15 cellular contexts compared by ENCODE assay signal in the genomic region with DNA sequence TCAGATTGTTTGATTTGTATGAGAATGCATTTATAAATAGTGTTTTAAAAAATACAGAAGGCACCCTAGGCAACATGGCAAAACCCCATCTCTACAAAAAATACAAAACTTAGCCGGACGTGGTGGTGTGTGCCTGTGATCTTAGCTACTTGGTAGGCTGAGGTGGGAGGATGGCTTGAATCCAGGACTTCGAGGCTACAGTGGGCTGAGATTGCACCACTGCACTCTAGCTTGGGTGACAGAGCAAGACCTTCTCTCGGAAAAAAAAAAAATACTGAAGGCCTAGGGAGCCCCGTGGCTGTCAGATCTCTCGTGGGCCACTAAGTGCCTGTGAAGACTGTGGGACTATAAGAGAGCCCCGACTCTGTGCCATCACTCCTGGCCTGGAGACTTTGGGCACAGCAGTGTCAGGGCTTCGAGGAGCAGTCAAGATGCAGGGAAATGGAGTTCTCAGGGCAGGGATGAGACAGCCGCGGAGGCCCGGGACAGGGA. TPM values are rescaled to one million over a fixed set of nuclear protein-coding genes. Genes with fewer than 3 reads are reported as not detected.
DNase-seq lines count a peak whose midpoint lies in the region; ATAC-seq, FAIRE-seq and TF ChIP-seq lines count a peak whose summit lies in the region.
"Had no signal": no experiment of that assay in that cellular context is flagged by ENCODE, and none has a peak within 500 bp of the region (broad histone marks: within the 10 kb centered on the region; RNA-seq: fewer than 3 reads in every experiment).

No MANE protein-coding gene starts in this region.

- 94% methylated on average over 11 of the region's 11 CpGs; no CpG with 5 or more reads in 1 of the 2 experiments for WGBS in H1 (ENCODE audit: extremely low coverage in 1 of 2, insufficient coverage in 1 of 2, insufficient read length in 1 of 2, insufficient replicate concordance in 2 of 2, low coverage in 1 of 2, low lambda C conversion rate in 2 of 2, missing lambda C conversion rate in 1 of 2), 2 experiments

- H4K20me1 ChIP-seq in H1 (replicated peaks in 1 of 2; ENCODE audit: control insufficient read depth in 1 of 2, insufficient read depth in 2 of 2, low read length in 2 of 2), result no peaks in the 10 kb centered on the region

- no peaks in the 10 kb centered on the region for H3K27me3 ChIP-seq in ACC112 (ENCODE audit: insufficient read depth, low read length)
- H3K27me3 ChIP-seq in H1 (replicated peaks in 1 of 4; ENCODE audit: control insufficient read depth in 3 of 4, extremely low read depth in 1 of 4, insufficient read depth in 3 of 4, low read length in 3 of 4), result no peaks in the 10 kb centered on the region; a peak in 1 of 7 replicates
- H3K27me3 ChIP-seq: upper lobe of left lung had no signal

- no peak for TF ChIP-seq RAD21 in H1 (IDR thresholded peaks at IDR 0.05 in 1 of 2, conservative IDR thresholded peaks at IDR 0.05 in 1 of 2; ENCODE audit: low read depth in 2 of 2, low read length in 2 of 2)

- H3K27ac ChIP-seq in ACC112 (ENCODE audit: low read depth, low read length), result peak overlapping the region; percentile 64
- peak overlapping the region; percentile 10 for H3K27ac ChIP-seq in KOPT-K1 (ENCODE audit: low read depth, low read length, poor library complexity, severe bottlenecking)
- no peak overlapping the region for H3K27ac ChIP-seq in H1 (ENCODE audit: low read depth, low read length)
- H3K27ac ChIP-seq: parathyroid adenoma, RWPE1, upper lobe of left lung had no signal

- no peak for FAIRE-seq in H1 (lab: Jason Lieb, UNC)

- DNase-seq in H1 (ENCODE audit: low read depth in 1 of 2, low spot score in 2 of 2) (no peak), nephron progenitor cell (no peak), NCI-H2029 (lab: John Stamatoyannopoulos, UW) (no peak), GM03348 (ENCODE audit: low spot score) (no peak), NCI-H526 (lab: John Stamatoyannopoulos, UW) (no peak)
- DNase-seq: cortex of kidney, NCI-H69 had no signal

- H3K36me3 ChIP-seq in ACC112 (ENCODE audit: insufficient read depth, low read length) (no peaks in the 10 kb centered on the region), KOPT-K1 (ENCODE audit: insufficient read depth, low read length) (no peaks in the 10 kb centered on the region), H1 (ENCODE audit: control insufficient read depth in 2 of 4, insufficient read depth in 4 of 4, low read length in 3 of 4) (no peaks in the 10 kb centered on the region)
- H3K36me3 ChIP-seq: upper lobe of left lung had no signal

- no peak for ATAC-seq in HG03280 (IDR thresholded peaks at IDR 0.05; ENCODE audit: unreplicated experiment)

- TF ChIP-seq POLR2A in H1 (IDR thresholded peaks at IDR 0.05; ENCODE audit: control extremely low read depth in 1 of 2, low read depth in 2 of 2, low read length in 2 of 2), result no peak

- H2BK12ac ChIP-seq in H1 (ENCODE audit: low read depth, low read length), result peak overlapping the region; percentile 17; the same call in 1 of the 2 replicates

- no peak overlapping the region for H4K5ac ChIP-seq in H1 (ENCODE audit: insufficient read length, low read depth, low read length)

- POLR2A ChIA-PET in H1 (lab: Charles Lee; ENCODE audit: partially characterized antibody), result no interaction called here

- no peak overlapping the region for H3K18ac ChIP-seq in H1 (ENCODE audit: extremely low read depth, low read length)

- peaks cover 17% of the 10 kb centered on the region for H3K4me1 ChIP-seq in ACC112 (ENCODE audit: control insufficient read depth, insufficient read depth, low read length, unreplicated experiment)
- peaks cover 0 to 2% (median 0%) of the 10 kb centered on the region in 4 experiments; a peak in 2 of 7 replicates for H3K4me1 ChIP-seq in H1 (replicated peaks in 1 of 4; ENCODE audit: control insufficient read depth in 3 of 4, insufficient read depth in 4 of 4, low read length in 3 of 4)
- H3K4me1 ChIP-seq: parathyroid adenoma had no signal

- H2AFZ ChIP-seq in ACC112 (ENCODE audit: low read length, unreplicated experiment) (no peak overlapping the region), H1 (ENCODE audit: low read length) (no peak overlapping the region)
- H2AFZ ChIP-seq: parathyroid adenoma had no signal

- H3K9me3 ChIP-seq in KOPT-K1 (ENCODE audit: insufficient read depth, low read length, poor library complexity, severe bottlenecking) (no peaks in the 10 kb centered on the region), H1 (ENCODE audit: insufficient read depth in 2 of 2, low read depth in 1 of 2, low read length in 1 of 2) (no peaks in the 10 kb centered on the region)
- H3K9me3 ChIP-seq: upper lobe of left lung had no signal

- H2BK20ac ChIP-seq in H1 (ENCODE audit: low read length), result no peak overlapping the region

- no peaks in the 10 kb centered on the region for H3K79me2 ChIP-seq in ACC112 (ENCODE audit: control insufficient read depth, insufficient read depth, low read length, unreplicated experiment)
- no peaks in the 10 kb centered on the region for H3K79me2 ChIP-seq in H1 (ENCODE audit: control insufficient read depth in 1 of 2, insufficient read depth in 2 of 2, low read length in 2 of 2)
- H3K79me2 ChIP-seq: parathyroid adenoma had no signal

- peaks cover 11% of the 10 kb centered on the region for H3K27me3 Mint-ChIP-seq in nephron progenitor cell (ENCODE audit: low read depth, poor library complexity)
- H3K27me3 Mint-ChIP-seq: activated naive CD8-positive, alpha-beta T cell had no signal

- H3K14ac ChIP-seq in H1 (ENCODE audit: insufficient read length), result no peak overlapping the region

- H2AK5ac ChIP-seq in H1 (ENCODE audit: low read depth, low read length), result no peak overlapping the region

- H3K4me3 ChIP-seq in ACC112 (ENCODE audit: low read depth, low read length) (0 out of 2 replicates have a peak overlapping the region, but pooled peaks have one; percentile 13), H1 (ENCODE audit: extremely low read depth in 1 of 4, insufficient read depth in 2 of 4, low read depth in 3 of 4, low read length in 4 of 4) (no peak overlapping the region)
- H3K4me3 ChIP-seq: upper lobe of left lung had no signal

- H2BK120ac ChIP-seq in H1 (replicated peaks; ENCODE audit: low read depth, low read length), result no peak overlapping the region

- TF ChIP-seq CTCF in H1 (IDR thresholded peaks at IDR 0.05; ENCODE audit: control extremely low read depth in 1 of 3, insufficient read depth in 1 of 3, low read depth in 1 of 3, low read length in 3 of 3) (no peak), nephron progenitor cell (IDR thresholded peaks at IDR 0.05) (no peak)

- H2BK15ac ChIP-seq in H1 (ENCODE audit: low read length), result no peak overlapping the region

- no peak overlapping the region for H3K4me3 Mint-ChIP-seq in nephron progenitor cell
- H3K4me3 Mint-ChIP-seq: activated naive CD8-positive, alpha-beta T cell had no signal

- no peak overlapping the region for H3K56ac ChIP-seq in H1 (replicated peaks; ENCODE audit: insufficient read length, low read depth, low read length)

- no peak overlapping the region for H2BK5ac ChIP-seq in H1 (ENCODE audit: low read depth, low read length)

- H3K36me3 Mint-ChIP-seq in nephron progenitor cell (ENCODE audit: low read depth), result no peaks in the 10 kb centered on the region
- H3K36me3 Mint-ChIP-seq: activated naive CD8-positive, alpha-beta T cell had no signal

- no peaks in the 10 kb centered on the region for H3K79me1 ChIP-seq in H1 (ENCODE audit: low read depth, low read length)

- H4K91ac ChIP-seq in H1 (replicated peaks; ENCODE audit: insufficient read length, low read length), result no peak overlapping the region

- no peaks in the 10 kb centered on the region for H3K9me3 Mint-ChIP-seq in nephron progenitor cell

- CTCF ChIA-PET in H1 (lab: Charles Lee; ENCODE audit: partially characterized antibody), result interaction anchor here (0.7 to 5.7 kb wide), 4 partner anchors 17 to 1204 kb away, joined by 3 to 54 read pairs (median 4); no protein-coding TSS in a partner anchor

- H3K4me2 ChIP-seq in H1 (ENCODE audit: insufficient read depth in 1 of 2, low read depth in 2 of 2, low read length in 2 of 2), result no peak overlapping the region

- H3K23me2 ChIP-seq in H1 (ENCODE audit: low read depth, low read length), result no peaks in the 10 kb centered on the region

- H3K9ac ChIP-seq in H1 (replicated peaks in 1 of 4; ENCODE audit: extremely low read depth in 1 of 4, low read depth in 3 of 4, low read length in 3 of 4), result no peak overlapping the region
- H3K9ac ChIP-seq: parathyroid adenoma had no signal

- no peak for TF ChIP-seq EP300 in H1 (IDR thresholded peaks at IDR 0.05; ENCODE audit: borderline replicate concordance in 1 of 2, low read depth in 2 of 2, low read length in 2 of 2)

- H3K27ac Mint-ChIP-seq in nephron progenitor cell, result peak overlapping the region; percentile 42
- H3K27ac Mint-ChIP-seq: activated naive CD8-positive, alpha-beta T cell had no signal

- H4K8ac ChIP-seq in H1 (ENCODE audit: extremely low read depth, insufficient read depth, low read length), result no peak overlapping the region

- H3K23ac ChIP-seq in H1 (ENCODE audit: insufficient read length), result no peak overlapping the region

- peaks cover 45% of the 10 kb centered on the region for H3K4me1 Mint-ChIP-seq in nephron progenitor cell

- no peak overlapping the region for H3K4ac ChIP-seq in H1 (replicated peaks; ENCODE audit: insufficient read length, low read depth, low read length)

TF ChIP-seq in H1, 55 proteins besides CTCF, POLR2A, EP300 and RAD21 (continues in another document):
- TF ChIP-seq HDAC6 (IDR thresholded peaks at IDR 0.05; ENCODE audit: low read depth, low read length) (no peak), TAF1 (IDR thresholded peaks at IDR 0.05; ENCODE audit: low read depth, low read length) (no peak), CTBP2 (IDR thresholded peaks at IDR 0.05; ENCODE audit: borderline replicate concordance, insufficient read depth, insufficient read length, low read length) (no peak)

RNA-seq across cellular contexts. Expression of gene MYO7B, which starts 40.5 kb away (rescaled TPM):
- total RNA-seq in H1 (2021; fragmentation: NEBNext Ultra II Directional; extraction: Animal tissue kit (Norgen Biotek cat#: 25700)), result not detected in 2 replicates
- 0.05 TPM in 1 of 2 replicates, not detected in the other for polyA plus RNA-seq in H1 (2011; rRNA removed)
- not detected for polyA plus RNA-seq in H1 (2011; cell fraction: cytosol; rRNA removed)
- 0.01 TPM for polyA plus RNA-seq in H1 (2011; cell fraction: nucleus; rRNA removed)
- polyA plus RNA-seq in H1 (2012, experiment 1 of 2), result not detected in 4 replicates
- polyA plus RNA-seq in H1 (2012, experiment 2 of 2), result not detected
- not detected for polyA plus RNA-seq in H1 (2013, experiment 1 of 2)
- polyA plus RNA-seq in H1 (2013, experiment 2 of 2), result not detected
- polyA minus RNA-seq in H1 (2011; rRNA and poly(A)+ RNA removed), result not detected in 2 replicates
- polyA minus RNA-seq in H1 (2011; cell fraction: cytosol; rRNA and poly(A)+ RNA removed), result not detected
- polyA minus RNA-seq in H1 (2011; cell fraction: nucleus; rRNA and poly(A)+ RNA removed), result not detected
- polyA plus RNA-seq: fibroblast of lung had no signal

RNA-seq across cellular contexts. Expression of gene IWS1, which starts 49.7 kb away (rescaled TPM):
- total RNA-seq in H1 (2021; fragmentation: NEBNext Ultra II Directional; extraction: Animal tissue kit (Norgen Biotek cat#: 25700)), result 64.7 and 64.8 TPM in 2 replicates
- polyA plus RNA-seq in H1 (2011; rRNA removed), result 15.9 and 18.4 TPM in 2 replicates
- 46.4 TPM for polyA plus RNA-seq in H1 (2011; cell fraction: cytosol; rRNA removed)
- polyA plus RNA-seq in H1 (2011; cell fraction: nucleus; rRNA removed), result 18.5 TPM
- polyA plus RNA-seq in H1 (2012, experiment 1 of 2), result 52.2 to 82.9 TPM (median 60.2 TPM) in 4 replicates
- 3.6 TPM for polyA plus RNA-seq in H1 (2012, experiment 2 of 2)
- 41.3 TPM for polyA plus RNA-seq in H1 (2013, experiment 1 of 2)
- polyA plus RNA-seq in H1 (2013, experiment 2 of 2), result 42.9 TPM
- 26.3 and 28.4 TPM in 2 replicates for polyA minus RNA-seq in H1 (2011; rRNA and poly(A)+ RNA removed)
- 40.9 TPM for polyA minus RNA-seq in H1 (2011; cell fraction: cytosol; rRNA and poly(A)+ RNA removed)
- 36.8 TPM for polyA minus RNA-seq in H1 (2011; cell fraction: nucleus; rRNA and poly(A)+ RNA removed)
